ENCODE assay signal across 8 cellular contexts in genomic region chr19:48171584-48172170, GRCh38. TPM values are rescaled to one million over a fixed set of nuclear protein-coding genes. Genes with fewer than 3 reads are reported as not detected.
DNase-seq lines count a peak whose midpoint lies in the region; ATAC-seq, FAIRE-seq and TF ChIP-seq lines count a peak whose summit lies in the region.

No MANE protein-coding gene starts in this region.

- no TSS peak for BruUV-seq in HepG2 (replicated peaks; lab: Mats Ljungman, UMichigan)

- no peaks in the 10 kb centered on the region; a peak in 1 of 5 replicates for H3K27me3 ChIP-seq in HepG2 (ENCODE audit: control insufficient read depth in 1 of 2, insufficient read depth in 2 of 2, low read length in 2 of 2)

- no peaks in the 10 kb centered on the region for H3K9me3 ChIP-seq in HepG2 (ENCODE audit: low read length)

- H3K4me3 ChIP-seq in AG04449 (ENCODE audit: low read depth, low read length), result peak overlapping the region; percentile 89
- peak overlapping the region in 2 of 3 experiments; percentile 73 to 96; a peak in 5 of 6 replicates for H3K4me3 ChIP-seq in HepG2 (replicated peaks in 1 of 3; ENCODE audit: insufficient read depth in 1 of 3, low read depth in 2 of 3, low read length in 3 of 3)

- H3K4me3 Mint-ChIP-seq in HFFc6, result peak overlapping the region; percentile 91
- peak overlapping the region; percentile 93 for H3K4me3 Mint-ChIP-seq in activated T-helper 17 cell treated with anti-CD3 and anti-CD28 coated beads, Interleukin-2, amount 50 U/mL, for 72 hours

- H3K36me3 Mint-ChIP-seq in HFFc6 (ENCODE audit: low read depth), result peaks cover 27% of the 10 kb centered on the region
- H3K36me3 Mint-ChIP-seq in activated T-helper 17 cell treated with anti-CD3 and anti-CD28 coated beads, Interleukin-2, amount 50 U/mL, for 72 hours (ENCODE audit: low read depth), result peaks cover 51% of the 10 kb centered on the region

- intact Hi-C loops in HepG2 (cut with micrococcal nuclease; ENCODE audit: unreplicated experiment), result loop anchor here (2.0 kb wide), 1 partner anchor 33 kb away; no protein-coding TSS in a partner anchor

- CTCF ChIA-PET in AG04449 (lab: Yijun Ruan, JAX) (interaction anchor here (1.1 to 1.9 kb wide), 4 partner anchors 22 to 208 kb away, joined by 3 to 11 read pairs (median 4); no protein-coding TSS in a partner anchor), HepG2 (lab: Yijun Ruan, JAX; ENCODE audit: low intra/inter-chr PET ratio, low total read pairs) (no interaction called here)

- peak overlapping the region; percentile 92 for H3K4me2 ChIP-seq in HepG2 (ENCODE audit: low read depth, low read length)

- H3K4me1 Mint-ChIP-seq in HFFc6 (ENCODE audit: low read depth), result peaks cover 17% of the 10 kb centered on the region
- H3K4me1 Mint-ChIP-seq in activated T-helper 17 cell treated with anti-CD3 and anti-CD28 coated beads, Interleukin-2, amount 50 U/mL, for 72 hours, result peaks cover 34% of the 10 kb centered on the region

- FAIRE-seq in HepG2 (lab: Jason Lieb, UNC), result no peak

- TF ChIP-seq RAD21 in HepG2 (CRISPR knock-in tag; IDR thresholded peaks at IDR 0.05), result no peak

- peaks cover 2% of the 10 kb centered on the region; the same call in 1 of the 2 replicates for H3K27me3 Mint-ChIP-seq in HFFc6 (ENCODE audit: insufficient read depth)
- H3K27me3 Mint-ChIP-seq in activated T-helper 17 cell treated with anti-CD3 and anti-CD28 coated beads, Interleukin-2, amount 50 U/mL, for 72 hours, result no peaks in the 10 kb centered on the region

- DNase-seq in AG04449 (ENCODE audit: low read depth, low spot score), result no peak
- DNase-seq in HFFc6, result no peak
- no peak for DNase-seq in HepG2 (ENCODE audit: low spot score)
- DNase-seq in hippocampal formation (lab: John Stamatoyannopoulos, UW), result no peak
- no peak for DNase-seq in activated CD8-positive, alpha-beta memory T cell treated with anti-CD3 and anti-CD28 coated beads, Interleukin-2, amount 50 U/mL, for 4 hours

- TF ChIP-seq EP300 in HepG2 (IDR thresholded peaks at IDR 0.05; ENCODE audit: low read depth in 2 of 2, low read length in 2 of 2) (no peak), HepG2 (CRISPR knock-in tag; IDR thresholded peaks at IDR 0.05; ENCODE audit: borderline replicate concordance) (no peak)

- H3K27ac ChIP-seq in HepG2 (ENCODE audit: extremely low read length, insufficient read depth, low read length), result peak overlapping the region; percentile 99

- POLR2A ChIA-PET in AG04449 (lab: Yijun Ruan, JAX) (interaction anchor here (1.1 kb wide), 1 partner anchor 61 kb away, joined by 3 read pairs; the partner anchor contains the start of gene PLA2G4C), HepG2 (lab: Yijun Ruan, JAX) (interaction anchor here (3.4 kb wide), 1 partner anchor 32 kb away, joined by 20 read pairs; no protein-coding TSS in a partner anchor)

- H4K20me1 ChIP-seq in HepG2 (ENCODE audit: insufficient read depth, low read length), result no peaks in the 10 kb centered on the region; the same call in 1 of the 2 replicates

- in situ Hi-C loops in HepG2 (cut with HindIII; ENCODE audit: extremely low pct_ligation_motif_present, low pct_unique_long_range_greater_than_20kb), result no loop called here

- WGBS in HepG2 (ENCODE audit: low lambda C conversion rate), result 95% methylated on average over 25 of the region's 45 CpGs

- peak overlapping the region; percentile 81 for H3K9ac ChIP-seq in HepG2 (ENCODE audit: insufficient read depth, low read depth, low read length)

- H3K79me2 ChIP-seq in HepG2 (ENCODE audit: insufficient read depth, low read length), result peaks cover 32% of the 10 kb centered on the region

- peaks cover 26% of the 10 kb centered on the region for H3K4me1 ChIP-seq in HepG2 (ENCODE audit: insufficient read depth, low read length)

- TF ChIP-seq CTCF in AG04449 (IDR thresholded peaks at IDR 0.05; ENCODE audit: insufficient read depth, low read length, missing control alignments) (no peak), HFFc6 (IDR thresholded peaks at IDR 0.05) (no peak), HepG2 (CRISPR knock-in tag; IDR thresholded peaks at IDR 0.05) (no peak)

- no peak overlapping the region for H2AFZ ChIP-seq in HepG2 (ENCODE audit: low read length)

- no peak for ATAC-seq in activated T-helper 17 cell treated with anti-CD3 and anti-CD28 coated beads, Interleukin-2, amount 50 U/mL, for 72 hours (replicated peaks)
- ATAC-seq in HepG2 (no peak), HG02623 (IDR thresholded peaks at IDR 0.05; ENCODE audit: unreplicated experiment) (no peak), HG02798 (IDR thresholded peaks at IDR 0.05; ENCODE audit: poor library complexity, unreplicated experiment) (no peak)

- peaks cover 4 to 8% of the 10 kb centered on the region in 2 experiments for H3K36me3 ChIP-seq in HepG2 (replicated peaks in 1 of 2; ENCODE audit: control insufficient read depth in 1 of 2, insufficient read depth in 2 of 2, low read length in 2 of 2)

- H3K9me3 Mint-ChIP-seq in HFFc6, result no peaks in the 10 kb centered on the region
- H3K9me3 Mint-ChIP-seq in activated T-helper 17 cell treated with anti-CD3 and anti-CD28 coated beads, Interleukin-2, amount 50 U/mL, for 72 hours, result no peaks in the 10 kb centered on the region

- no peak for TF ChIP-seq POLR2A in HepG2 (IDR thresholded peaks at IDR 0.05; ENCODE audit: insufficient read depth in 1 of 2, low read depth in 2 of 2, low read length in 2 of 2)

- H3K27ac Mint-ChIP-seq in HFFc6, result no peak overlapping the region
- H3K27ac Mint-ChIP-seq in activated T-helper 17 cell treated with anti-CD3 and anti-CD28 coated beads, Interleukin-2, amount 50 U/mL, for 72 hours, result peak overlapping the region; percentile 96

TF ChIP-seq in HepG2, 621 proteins besides CTCF, POLR2A, EP300 and RAD21 (continues in another document):
- TF ChIP-seq ZNF567 (CRISPR knock-in tag; IDR thresholded peaks at IDR 0.05; ENCODE audit: borderline replicate concordance), result no peak

RNA-seq across cellular contexts. Expression of gene ZSWIM9, which starts 1.2 kb away (rescaled TPM):
- 1 to 10 TPM; 5.6 to 7.2 (median 5.9) TPM for total RNA-seq in HFFc6 (2021; fragmentation: NEBNext Ultra II Directional; extraction: Animal tissue kit (Norgen Biotek cat#: 25700))
- 10 to 100 TPM in 1 of 2 donors, 1 to 10 TPM in 1; 9.9 to 11.3 TPM for total RNA-seq in activated T-helper 17 cell treated with anti-CD3 and anti-CD28 coated beads, Interleukin-2, amount 50 U/mL, for 72 hours
- 0.39 and 1.1 TPM in 2 replicates for total RNA-seq in HepG2 (2016; rRNA removed; fragmentation: Illumina TruSeq; extraction: Trizol)
- 0.26 and 0.91 TPM in 2 replicates for total RNA-seq in HepG2 (2016; cell fraction: cytosol; rRNA removed; fragmentation: Illumina TruSeq; extraction: Trizol; ENCODE audit: low read depth)
- total RNA-seq in HepG2 (2016; cell fraction: insoluble cytoplasmic fraction; rRNA removed; fragmentation: Illumina TruSeq; extraction: Trizol), result 0.54 and 0.93 TPM in 2 replicates
- 0.43 and 1.00 TPM in 2 replicates for total RNA-seq in HepG2 (2016; cell fraction: membrane; rRNA removed; fragmentation: Illumina TruSeq; extraction: Trizol)
- total RNA-seq in HepG2 (2016; cell fraction: nucleus; rRNA removed; fragmentation: Illumina TruSeq; extraction: Trizol), result 0.72 and 0.75 TPM in 2 replicates
- 0.18 and 0.44 TPM in 2 replicates for polyA plus RNA-seq in HepG2 (2011; rRNA removed)
- polyA plus RNA-seq in HepG2 (2011; cell fraction: cytosol; rRNA removed), result 0.28 and 0.43 TPM in 2 replicates
- 2.1 and 2.4 TPM in 2 replicates for polyA plus RNA-seq in HepG2 (2011; cell fraction: nucleus; rRNA removed)
- polyA plus RNA-seq in HepG2 (2012), result 2.8 and 3.7 TPM in 2 replicates
- polyA plus RNA-seq in HepG2 (2016; cell fraction: cytosol; fragmentation: Illumina TruSeq; extraction: Trizol; ENCODE audit: low read depth), result 0.45 and 0.87 TPM in 2 replicates
- 2.2 TPM in 2 replicates for polyA plus RNA-seq in HepG2 (2016; cell fraction: insoluble cytoplasmic fraction; fragmentation: Illumina TruSeq; extraction: Trizol; ENCODE audit: low read depth)
- polyA plus RNA-seq in HepG2 (2016; cell fraction: membrane; fragmentation: Illumina TruSeq; extraction: Trizol; ENCODE audit: low read depth), result 0.41 and 0.92 TPM in 2 replicates
- polyA plus RNA-seq in HepG2 (2016; cell fraction: nucleus; fragmentation: Illumina TruSeq; extraction: Trizol; ENCODE audit: insufficient read depth, low read depth), result 3.7 and 3.8 TPM in 2 replicates
- polyA minus RNA-seq in HepG2 (2011; rRNA and poly(A)+ RNA removed; ENCODE audit: low replicate concordance), result 1.0 and 1.7 TPM in 2 replicates
- 0.59 and 0.70 TPM in 2 replicates for polyA minus RNA-seq in HepG2 (2011; cell fraction: cytosol; rRNA and poly(A)+ RNA removed)
- 0.75 and 0.90 TPM in 2 replicates for polyA minus RNA-seq in HepG2 (2011; cell fraction: nucleus; rRNA and poly(A)+ RNA removed)

RNA-seq across cellular contexts. Expression of gene LIG1, which starts 1.5 kb away (rescaled TPM):
- total RNA-seq in HFFc6 (2021; fragmentation: NEBNext Ultra II Directional; extraction: Animal tissue kit (Norgen Biotek cat#: 25700)), result 10 to 100 TPM; 25.9 to 55.8 (median 48.1) TPM
- total RNA-seq in activated T-helper 17 cell treated with anti-CD3 and anti-CD28 coated beads, Interleukin-2, amount 50 U/mL, for 72 hours, result 100 to 1,000 TPM; 154 to 206 TPM
- total RNA-seq in HepG2 (2016; rRNA removed; fragmentation: Illumina TruSeq; extraction: Trizol), result 52.1 and 64.4 TPM in 2 replicates
- 7.3 and 8.5 TPM in 2 replicates for total RNA-seq in HepG2 (2016; cell fraction: cytosol; rRNA removed; fragmentation: Illumina TruSeq; extraction: Trizol; ENCODE audit: low read depth)
- 44.1 and 72.4 TPM in 2 replicates for total RNA-seq in HepG2 (2016; cell fraction: insoluble cytoplasmic fraction; rRNA removed; fragmentation: Illumina TruSeq; extraction: Trizol)
- total RNA-seq in HepG2 (2016; cell fraction: membrane; rRNA removed; fragmentation: Illumina TruSeq; extraction: Trizol), result 15.7 and 19.3 TPM in 2 replicates
- total RNA-seq in HepG2 (2016; cell fraction: nucleus; rRNA removed; fragmentation: Illumina TruSeq; extraction: Trizol), result 51.4 and 56.6 TPM in 2 replicates
- 18.3 and 20.1 TPM in 2 replicates for polyA plus RNA-seq in HepG2 (2011; rRNA removed)
- 9.1 and 11.9 TPM in 2 replicates for polyA plus RNA-seq in HepG2 (2011; cell fraction: cytosol; rRNA removed)
- 92.2 and 135 TPM in 2 replicates for polyA plus RNA-seq in HepG2 (2011; cell fraction: nucleus; rRNA removed)
- 11.0 and 27.9 TPM in 2 replicates for polyA plus RNA-seq in HepG2 (2012)
- 6.0 and 7.0 TPM in 2 replicates for polyA plus RNA-seq in HepG2 (2016; cell fraction: cytosol; fragmentation: Illumina TruSeq; extraction: Trizol; ENCODE audit: low read depth)
- 43.0 and 49.8 TPM in 2 replicates for polyA plus RNA-seq in HepG2 (2016; cell fraction: insoluble cytoplasmic fraction; fragmentation: Illumina TruSeq; extraction: Trizol; ENCODE audit: low read depth)
- 7.7 and 11.4 TPM in 2 replicates for polyA plus RNA-seq in HepG2 (2016; cell fraction: membrane; fragmentation: Illumina TruSeq; extraction: Trizol; ENCODE audit: low read depth)
- 135 and 153 TPM in 2 replicates for polyA plus RNA-seq in HepG2 (2016; cell fraction: nucleus; fragmentation: Illumina TruSeq; extraction: Trizol; ENCODE audit: insufficient read depth, low read depth)
- 25.6 and 86.4 TPM in 2 replicates for polyA minus RNA-seq in HepG2 (2011; rRNA and poly(A)+ RNA removed; ENCODE audit: low replicate concordance)
- polyA minus RNA-seq in HepG2 (2011; cell fraction: cytosol; rRNA and poly(A)+ RNA removed), result 11.3 and 17.6 TPM in 2 replicates
- polyA minus RNA-seq in HepG2 (2011; cell fraction: nucleus; rRNA and poly(A)+ RNA removed), result 25.0 and 29.4 TPM in 2 replicates
